1 cellular context compared by ENCODE assay signal in genomic region chr4:22668301-22668700, GRCh38.
TF ChIP-seq lines count a peak whose summit lies in the region.

No MANE protein-coding gene starts in this region.

TF ChIP-seq in IMR-90, 13 proteins besides CTCF, POLR2A, EP300 and RAD21:
- TF ChIP-seq BHLHE40 (IDR thresholded peaks at IDR 0.05; ENCODE audit: low read depth, low read length) (no peak), CEBPB (IDR thresholded peaks at IDR 0.05; ENCODE audit: low read depth, low read length) (no peak), CHD1 (IDR thresholded peaks at IDR 0.05; ENCODE audit: low read depth, low read length) (no peak)
- TF ChIP-seq, protein P1, sequence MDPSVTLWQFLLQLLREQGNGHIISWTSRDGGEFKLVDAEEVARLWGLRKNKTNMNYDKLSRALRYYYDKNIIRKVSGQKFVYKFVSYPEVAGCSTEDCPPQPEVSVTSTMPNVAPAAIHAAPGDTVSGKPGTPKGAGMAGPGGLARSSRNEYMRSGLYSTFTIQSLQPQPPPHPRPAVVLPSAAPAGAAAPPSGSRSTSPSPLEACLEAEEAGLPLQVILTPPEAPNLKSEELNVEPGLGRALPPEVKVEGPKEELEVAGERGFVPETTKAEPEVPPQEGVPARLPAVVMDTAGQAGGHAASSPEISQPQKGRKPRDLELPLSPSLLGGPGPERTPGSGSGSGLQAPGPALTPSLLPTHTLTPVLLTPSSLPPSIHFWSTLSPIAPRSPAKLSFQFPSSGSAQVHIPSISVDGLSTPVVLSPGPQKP (IDR thresholded peaks at IDR 0.05; ENCODE audit: borderline replicate concordance, low read depth, low read length), result no peak
TF ChIP-seq in IMR-90: peak in this region for 0.
